ENCODE assay signal across 8 cellular contexts in genomic region chr5:36073595-36074216, GRCh38.
DNase-seq lines count a peak whose midpoint lies in the region; ATAC-seq and FAIRE-seq lines count a peak whose summit lies in the region.

No MANE protein-coding gene starts in this region.

- DNase-seq in ELR (ENCODE audit: low read depth) (peak; percentile 34), NCI-H774 (lab: John Stamatoyannopoulos, UW) (peak; percentile 23), iPS DF 19.7 (ENCODE audit: low read depth, low spot score) (peak; percentile 60), urothelium cell line (ENCODE audit: low spot score) (no peak), amniotic stem cell (lab: John Stamatoyannopoulos, UW) (no peak)
- no peak for DNase-seq in stimulated activated CD4-positive, alpha-beta T cell treated with anti-CD3 and anti-CD28 coated beads, Interleukin-12 subunit alpha, Interleukin-12 subunit beta, amount 100 ng/mL, for 4 hours

- FAIRE-seq in urothelium cell line (lab: Jason Lieb, UNC), result no peak

- ATAC-seq in GM19395 (IDR thresholded peaks at IDR 0.05; ENCODE audit: unreplicated experiment), result peak; percentile 82
- peak; percentile 81 for ATAC-seq in HG03196 (IDR thresholded peaks at IDR 0.05; ENCODE audit: unreplicated experiment)

Comparison
In these comparisons a context has a peak if more than half of its experiments do, and no peak if none do; other contexts are left out.
1. DNase-seq: peak in ELR (single experiment), NCI-H774 (single experiment) and iPS DF 19.7 (single experiment); none in urothelium cell line (single experiment), amniotic stem cell (single experiment) and stimulated activated CD4-positive, alpha-beta T cell treated with anti-CD3 and anti-CD28 coated beads, Interleukin-12 subunit alpha, Interleukin-12 subunit beta, amount 100 ng/mL, for 4 hours (single experiment).